8 cellular contexts compared by ENCODE assay signal in the genomic region with DNA sequence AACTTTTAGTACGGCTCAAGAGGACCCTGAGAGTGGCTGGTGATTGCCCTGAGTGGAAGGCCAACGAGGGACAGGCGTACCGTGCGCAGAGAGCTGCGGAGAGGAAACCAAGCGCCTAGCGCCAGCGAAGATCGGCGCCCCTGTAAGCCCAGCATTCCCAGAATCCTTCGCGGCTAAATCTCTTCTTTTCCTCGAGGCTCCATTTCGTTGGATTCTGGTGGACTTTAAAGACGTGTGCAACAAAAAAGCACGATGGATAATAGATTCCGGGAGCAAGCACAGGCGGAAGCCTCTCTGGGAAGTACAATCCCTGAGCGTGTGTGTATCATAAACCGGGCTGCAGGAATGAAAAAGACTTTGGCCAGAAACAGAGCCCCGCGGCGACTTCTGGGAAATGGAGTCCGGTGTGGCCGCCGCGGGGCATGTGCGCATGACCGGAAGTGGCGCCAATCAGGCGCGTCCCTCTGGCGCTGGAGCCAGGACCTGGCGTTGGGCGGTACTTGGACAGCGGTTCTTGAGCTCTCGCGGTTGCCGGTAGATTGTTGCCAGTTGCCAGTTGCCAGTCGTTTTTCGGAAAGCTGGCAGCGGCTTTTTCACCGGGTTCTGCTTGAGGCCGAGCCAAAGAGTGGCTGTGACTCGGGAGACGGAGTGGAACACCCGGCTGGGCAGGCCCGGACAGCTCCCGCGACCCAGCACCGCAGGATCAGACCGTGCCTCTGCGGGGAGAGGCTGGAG. TPM values are rescaled to one million over a fixed set of nuclear protein-coding genes. Genes with fewer than 3 reads are reported as not detected.
DNase-seq lines count a peak whose midpoint lies in the region; ATAC-seq and TF ChIP-seq lines count a peak whose summit lies in the region.

A gene (plus strand): TSS at position 449 of the 735 bp plus-strand sequence. CDS start 406 bp downstream, outside the sequence.

- no peaks in the 10 kb centered on the region; the same call in 1 of the 2 replicates for H3K36me3 ChIP-seq in GM06990 (ENCODE audit: control insufficient read depth, insufficient read depth, low read length)
- peaks cover 0 to 19% of the 10 kb centered on the region in 2 donors for H3K36me3 ChIP-seq in gastroesophageal sphincter
- H3K36me3 ChIP-seq in neuronal stem cell (replicated peaks in 1 of 2; ENCODE audit: control insufficient read depth in 2 of 2, insufficient read depth in 2 of 2, low read length in 2 of 2): peaks cover 5 to 24% of the 10 kb centered on the region in 2 donors

- TF ChIP-seq CTCF in GM06990 (IDR thresholded peaks at IDR 0.05; ENCODE audit: insufficient read depth, low read length, poor library complexity, severe bottlenecking) (no peak), gastroesophageal sphincter (IDR thresholded peaks at IDR 0.05) (peak in 1 of 4 experiments; percentile 20)

- H3K9me3 ChIP-seq in gastroesophageal sphincter (no peaks in the 10 kb centered on the region), neuronal stem cell (replicated peaks in 1 of 2; ENCODE audit: control insufficient read depth in 2 of 2, insufficient read depth in 1 of 2, low read depth in 1 of 2, low read length in 2 of 2) (peaks cover 0 to 2% of the 10 kb centered on the region in 2 donors)

- H3K4me2 ChIP-seq in neuronal stem cell (ENCODE audit: insufficient read depth, low read length, poor library complexity, severe bottlenecking): peak within 1 kb of the TSS; percentile 95

- peak within 1 kb of the TSS; percentile 66 for H4K8ac ChIP-seq in neuronal stem cell (ENCODE audit: low read depth, low read length)

- H3K4ac ChIP-seq in neuronal stem cell (ENCODE audit: low read length): no peak within 1 kb of the TSS

- DNase-seq in GM06990 (ENCODE audit: extremely low read depth, insufficient read length) (peak; percentile 95), NCI-H1048 (lab: John Stamatoyannopoulos, UW) (peak; percentile 81), SK-N-DZ (ENCODE audit: low spot score) (peak; percentile 92), neuronal stem cell (ENCODE audit: low spot score) (peak; percentile 89), stromal cell of bone marrow (ENCODE audit: low read depth) (peak; percentile 80)
- DNase-seq in activated naive CD4-positive, alpha-beta T cell treated with Interleukin-2 at 50 U/mL for 16 hours: peak; percentile 93

- H3K79me1 ChIP-seq in neuronal stem cell (ENCODE audit: low read depth, low read length): peaks cover 9% of the 10 kb centered on the region

- H2BK5ac ChIP-seq in neuronal stem cell (ENCODE audit: low read length): peak within 1 kb of the TSS; percentile 84

- no peak within 1 kb of the TSS for H4K91ac ChIP-seq in neuronal stem cell (ENCODE audit: low read depth, low read length, poor library complexity)

- 0 to 1% methylated on average over 20 to 42 of the region's 54 CpGs for WGBS in gastroesophageal sphincter (ENCODE audit: low coverage in 1 of 2), 2 donors
- WGBS in neuronal stem cell (ENCODE audit: extremely low coverage in 2 of 2, insufficient read length in 2 of 2, insufficient replicate concordance in 1 of 2), 2 donors: no CpG with 5 or more reads among the region's 54 CpGs

- peaks cover 7 to 61% (median 21%) of the 10 kb centered on the region in 3 donors for H3K4me1 ChIP-seq in gastroesophageal sphincter
- H3K4me1 ChIP-seq in neuronal stem cell (ENCODE audit: control insufficient read depth in 2 of 2, insufficient read depth in 1 of 2, low read depth in 1 of 2, low read length in 2 of 2): peaks cover 9 to 10% of the 10 kb centered on the region in 2 donors

- H3K27ac ChIP-seq in gastroesophageal sphincter (peak within 1 kb of the TSS; percentile 59 to 93 (median 92)), neuronal stem cell (replicated peaks; ENCODE audit: low read length) (peak within 1 kb of the TSS; percentile 60)

- H2BK15ac ChIP-seq in neuronal stem cell (ENCODE audit: low read length): no peak within 1 kb of the TSS

- H3K18ac ChIP-seq in neuronal stem cell (ENCODE audit: low read length): peak within 1 kb of the TSS; percentile 92

- peak within 1 kb of the TSS; percentile 99 for H3K4me3 ChIP-seq in GM06990 (replicated peaks; ENCODE audit: low read depth, low read length)
- peak within 1 kb of the TSS; percentile 59 to 67 for H3K4me3 ChIP-seq in gastroesophageal sphincter
- peak within 1 kb of the TSS; percentile 87 to 91 for H3K4me3 ChIP-seq in neuronal stem cell (ENCODE audit: low read length in 2 of 2)

- no peak for TF ChIP-seq EP300 in gastroesophageal sphincter (IDR thresholded peaks at IDR 0.05)

- peak; percentile 88 for ATAC-seq in HG02588 (IDR thresholded peaks at IDR 0.05; ENCODE audit: unreplicated experiment)
- peak; percentile 98 for ATAC-seq in gastroesophageal sphincter

- H2BK12ac ChIP-seq in neuronal stem cell (ENCODE audit: low read length): no peak within 1 kb of the TSS

- H2AFZ ChIP-seq in neuronal stem cell (ENCODE audit: low read length): peak within 1 kb of the TSS; percentile 86

- peak; percentile 33 to 49 for TF ChIP-seq POLR2A in gastroesophageal sphincter (IDR thresholded peaks at IDR 0.05)

- H3K23ac ChIP-seq in neuronal stem cell (ENCODE audit: low read depth, low read length, poor library complexity): peak within 1 kb of the TSS; percentile 62

- H3K9ac ChIP-seq in neuronal stem cell (ENCODE audit: low read depth, low read length, poor library complexity): peak within 1 kb of the TSS; percentile 96

- no peak within 1 kb of the TSS for H2BK120ac ChIP-seq in neuronal stem cell (ENCODE audit: low read depth, low read length)

- no peak within 1 kb of the TSS for H3K14ac ChIP-seq in neuronal stem cell (ENCODE audit: low read length)

- H2AK5ac ChIP-seq in neuronal stem cell (ENCODE audit: low read depth, low read length): peak within 1 kb of the TSS; percentile 44

- H3K27me3 ChIP-seq in GM06990 (replicated peaks; ENCODE audit: control insufficient read depth, insufficient read depth, low read length) (no peaks in the 10 kb centered on the region), gastroesophageal sphincter (no peaks in the 10 kb centered on the region), neuronal stem cell (ENCODE audit: control insufficient read depth in 3 of 3, insufficient read depth in 3 of 3, low read depth in 1 of 3, low read length in 3 of 3) (no peaks in the 10 kb centered on the region)

RNA-seq across cellular contexts. Expression of the gene that starts here (rescaled TPM):
- polyA plus RNA-seq in SK-N-DZ (2014; cell fraction: cytosol; rRNA removed): 4.4 and 4.9 TPM in 2 replicates
- 4.1 and 5.1 TPM in 2 replicates for polyA plus RNA-seq in SK-N-DZ (2014; cell fraction: nucleus; rRNA removed)
- 10 to 100 TPM in 3 of 4 donors, 1 to 10 TPM in 1; 5.3 to 16.3 (median 12.7) TPM for total RNA-seq in gastroesophageal sphincter
- 3.2 TPM for polyA plus RNA-seq in neuronal stem cell (2013, experiment 1 of 2)
- polyA plus RNA-seq in neuronal stem cell (2013, experiment 2 of 2): 3.3 TPM

Comparison
In these comparisons a context has a peak if more than half of its experiments do, and no peak if none do; other contexts are left out.
1. Peak in every context shown above with its lines: DNase-seq, ATAC-seq, H3K4me3 ChIP-seq and H3K27ac ChIP-seq.